Comparison of ENCODE assay signal across 12 cellular contexts in the genomic region with DNA sequence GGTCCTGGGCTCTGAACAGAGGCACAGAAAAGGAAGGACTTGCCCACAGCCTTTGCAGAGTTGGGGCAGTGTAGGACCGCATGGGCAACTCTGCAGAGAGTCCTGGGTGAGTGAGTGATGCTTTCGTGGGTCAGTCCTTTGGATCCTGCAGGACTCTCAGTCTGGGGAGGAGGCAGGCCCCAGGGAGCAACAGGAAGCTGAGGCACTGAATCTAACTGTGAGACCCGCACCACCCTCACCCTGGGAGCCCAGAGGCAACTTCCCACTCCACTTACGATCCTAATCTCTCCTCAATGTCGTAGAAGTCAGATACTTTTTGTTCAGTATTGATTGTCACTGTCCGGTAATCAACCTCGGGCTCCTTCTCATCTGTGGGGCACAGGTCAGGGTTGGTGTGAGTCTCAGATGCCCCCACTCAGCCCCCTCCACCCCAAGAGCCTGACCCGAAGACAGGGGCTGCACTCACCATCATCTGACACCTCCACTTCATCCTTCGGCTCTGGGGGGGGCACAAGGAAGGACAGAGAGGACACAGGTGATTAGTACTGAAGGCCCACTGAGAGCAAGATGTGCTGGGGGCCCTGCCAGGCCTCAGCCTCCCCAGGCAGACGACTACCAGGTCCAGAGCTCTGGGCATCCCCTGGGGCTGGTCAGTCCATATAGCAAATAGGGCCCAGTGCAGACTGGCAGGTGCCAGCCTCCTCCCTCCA.
DNase-seq lines count a peak whose midpoint lies in the region; ATAC-seq and TF ChIP-seq lines count a peak whose summit lies in the region.
"Had no signal": no experiment of that assay in that cellular context is flagged by ENCODE, and none has a peak within 500 bp of the region (broad histone marks: within the 10 kb centered on the region; RNA-seq: fewer than 3 reads in every experiment).

No MANE protein-coding gene starts in this region.

- H3K9me3 ChIP-seq in esophagus muscularis mucosa (no peaks in the 10 kb centered on the region), muscle layer of colon (ENCODE audit: low read length) (no peaks in the 10 kb centered on the region), stomach smooth muscle (ENCODE audit: control insufficient read depth in 2 of 2, low read length in 2 of 2) (no peaks in the 10 kb centered on the region), lower lobe of right lung (no peaks in the 10 kb centered on the region)

- H3K36me3 ChIP-seq in esophagus muscularis mucosa (peaks cover 8 to 88% (median 59%) of the 10 kb centered on the region in 4 donors), muscle layer of colon (ENCODE audit: insufficient read depth, low read length) (peaks cover 77% of the 10 kb centered on the region), stomach smooth muscle (ENCODE audit: control insufficient read depth in 2 of 2, insufficient read depth in 2 of 2, low read length in 2 of 2) (peaks cover 62 to 76% of the 10 kb centered on the region in 2 donors), H7 (replicated peaks; ENCODE audit: control insufficient read depth, insufficient read depth, low read length) (no peaks in the 10 kb centered on the region), lower lobe of right lung (peaks cover 82% of the 10 kb centered on the region)

- DNase-seq in esophagus muscularis mucosa (ENCODE audit: extremely low spot score) (no peak), H7 (no peak), NCI-H526 (lab: John Stamatoyannopoulos, UW) (no peak), NCI-H187 treated with DMSO at 0.1 percent for 48 hours (lab: John Stamatoyannopoulos, UW) (no peak), lower lobe of right lung (no peak)
- DNase-seq: C1 segment of cervical spinal cord; Calu3; CD4-positive, alpha-beta T cell; DMS79; GM23248 had no signal

- H3K4me1 ChIP-seq in esophagus muscularis mucosa (peaks cover 25 to 94% (median 91%) of the 10 kb centered on the region in 4 donors), muscle layer of colon (ENCODE audit: insufficient read depth, low read length) (peaks cover 77% of the 10 kb centered on the region), stomach smooth muscle (ENCODE audit: control insufficient read depth, insufficient read depth, low read length) (peaks cover 82% of the 10 kb centered on the region), lower lobe of right lung (peaks cover 21% of the 10 kb centered on the region)

- no peak for TF ChIP-seq EP300 in esophagus muscularis mucosa (IDR thresholded peaks at IDR 0.05)

- no peak for ATAC-seq in lower lobe of right lung

- TF ChIP-seq POLR2A in esophagus muscularis mucosa (IDR thresholded peaks at IDR 0.05; ENCODE audit: low read depth) = no peak

- H3K9ac ChIP-seq in muscle layer of colon (ENCODE audit: low read length) (no peak overlapping the region), stomach smooth muscle (ENCODE audit: low read length in 2 of 2) (no peak overlapping the region)
- H3K9ac ChIP-seq: GM23248 had no signal

- intact Hi-C loops in esophagus muscularis mucosa (cut with DNase I) (no loop called here), lower lobe of right lung (cut with DNase I) (no loop called here)

- WGBS in esophagus muscularis mucosa = 61% methylated on average over 8 of the region's 10 CpGs

- H3K4me3 ChIP-seq in esophagus muscularis mucosa = no peak overlapping the region
- H3K4me3 ChIP-seq in muscle layer of colon (ENCODE audit: low read depth in 1 of 2, low read length in 2 of 2) = no peak overlapping the region
- H3K4me3 ChIP-seq in stomach smooth muscle (ENCODE audit: low read length in 2 of 2) = no peak overlapping the region
- no peak overlapping the region for H3K4me3 ChIP-seq in H7 (ENCODE audit: insufficient read depth, low read depth, low read length)
- H3K4me3 ChIP-seq in lower lobe of right lung = no peak overlapping the region
- H3K4me3 ChIP-seq: GM23248 had no signal

- TF ChIP-seq CTCF in esophagus muscularis mucosa (IDR thresholded peaks at IDR 0.05) (no peak), lower lobe of right lung (IDR thresholded peaks at IDR 0.05) (no peak)

- H3K27ac ChIP-seq in esophagus muscularis mucosa (replicated peaks in 1 of 4) = peak overlapping the region; percentile 94 to 97 (median 96)
- peak overlapping the region; percentile 61 for H3K27ac ChIP-seq in muscle layer of colon (ENCODE audit: low read depth, low read length)
- peak overlapping the region; percentile 99 for H3K27ac ChIP-seq in stomach smooth muscle (ENCODE audit: low read length)
- H3K27ac ChIP-seq in lower lobe of right lung = no peak overlapping the region
- H3K27ac ChIP-seq: GM23248 had no signal

- H3K27me3 ChIP-seq in esophagus muscularis mucosa (no peaks in the 10 kb centered on the region), muscle layer of colon (ENCODE audit: control insufficient read depth in 1 of 2, insufficient read depth in 2 of 2, low read length in 2 of 2) (no peaks in the 10 kb centered on the region), stomach smooth muscle (ENCODE audit: control insufficient read depth in 1 of 2, insufficient read depth in 2 of 2, low read length in 2 of 2) (no peaks in the 10 kb centered on the region), H7 (ENCODE audit: control insufficient read depth, insufficient read depth, low read length) (no peaks in the 10 kb centered on the region), lower lobe of right lung (ENCODE audit: low read depth) (no peaks in the 10 kb centered on the region)
